ENCODE assay signal across 1 cellular context in genomic region chr12:49529409-49529808, GRCh38.
TF ChIP-seq lines count a peak whose summit lies in the region.

No MANE protein-coding gene starts in this region.

TF ChIP-seq in GM12878, 131 proteins besides CTCF, POLR2A, EP300 and RAD21 (continued from another document):
- TF ChIP-seq ESRRA (IDR thresholded peaks at IDR 0.05; ENCODE audit: low read length) = no peak
- TF ChIP-seq IRF4 (IDR thresholded peaks at IDR 0.05; ENCODE audit: low read depth, low read length) = no peak
- no peak for TF ChIP-seq MYC (IDR thresholded peaks at IDR 0.05; ENCODE audit: insufficient read depth, insufficient read length, insufficient replicate concordance, low read length, severe bottlenecking)
- no peak for TF ChIP-seq PKNOX1 (IDR thresholded peaks at IDR 0.05)
- peak; percentile 92 for TF ChIP-seq SPI1 (IDR thresholded peaks at IDR 0.05; ENCODE audit: borderline replicate concordance, insufficient read depth, low read depth, low read length)
- no peak for TF ChIP-seq CREM (IDR thresholded peaks at IDR 0.05; ENCODE audit: low read depth)
